ENCODE assay signal across 8 cellular contexts in the genomic region with DNA sequence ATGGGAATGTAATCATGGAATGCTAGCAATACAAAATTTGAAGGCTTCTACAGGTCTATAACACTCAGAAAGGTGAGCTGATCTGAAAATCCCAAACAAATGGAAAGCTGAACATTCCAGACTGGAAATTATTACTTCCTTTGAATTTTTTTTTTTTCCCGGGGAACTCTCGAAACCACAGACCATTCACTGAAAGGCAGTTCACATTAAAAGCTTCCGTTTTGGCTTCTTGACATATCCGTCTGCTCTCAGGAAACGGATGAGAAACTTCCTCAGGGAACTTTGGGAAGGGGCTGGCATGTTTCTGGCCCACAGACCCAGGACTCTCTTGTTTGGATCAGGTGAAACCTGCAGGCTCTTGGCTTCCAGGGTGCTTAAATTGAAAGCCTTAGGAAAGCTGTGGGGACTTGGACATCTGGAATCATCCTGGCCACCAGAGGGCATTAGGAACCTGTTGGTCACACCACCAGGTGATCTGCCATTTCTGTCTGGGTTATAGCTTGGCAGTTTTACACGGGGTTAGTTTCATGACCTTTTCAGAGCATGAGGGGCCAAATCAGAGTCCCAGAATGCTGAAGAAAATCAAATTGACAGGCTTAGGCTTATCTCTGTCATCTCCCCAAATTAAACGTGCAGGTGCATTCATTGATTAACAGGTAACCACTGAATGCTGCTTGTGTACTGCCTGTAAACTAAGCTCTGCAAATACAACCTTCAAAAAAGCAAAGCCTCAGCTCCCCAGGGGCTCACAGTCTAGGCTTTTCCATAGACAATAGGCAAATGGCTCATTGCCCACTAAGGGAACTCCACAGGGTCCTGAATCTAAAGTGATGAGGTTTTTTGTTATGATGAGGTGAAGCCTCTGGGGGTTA. TPM values are rescaled to one million over a fixed set of nuclear protein-coding genes. Genes with fewer than 3 reads are reported as not detected.
DNase-seq lines count a peak whose midpoint lies in the region; ATAC-seq and TF ChIP-seq lines count a peak whose summit lies in the region.

No MANE protein-coding gene starts in this region.

- H3K9me3 ChIP-seq in OCI-LY3 (ENCODE audit: insufficient read depth, low read length) = no peaks in the 10 kb centered on the region
- no peaks in the 10 kb centered on the region for H3K9me3 ChIP-seq in parathyroid adenoma (ENCODE audit: control insufficient read depth, low read length)

- no peaks in the 10 kb centered on the region for H4K20me1 ChIP-seq in OCI-LY3 (ENCODE audit: insufficient read depth, low read length)

- H3K4me2 ChIP-seq in OCI-LY3 (ENCODE audit: low read length) (peak overlapping the region; percentile 92), parathyroid adenoma (ENCODE audit: low read length) (no peak overlapping the region)

- H3K4me1 ChIP-seq in OCI-LY3 (ENCODE audit: low read length) = peaks cover 56% of the 10 kb centered on the region
- H3K4me1 ChIP-seq in parathyroid adenoma = no peaks in the 10 kb centered on the region

- H3K9ac ChIP-seq in OCI-LY3 (ENCODE audit: low read length) = peak overlapping the region; percentile 51
- no peak overlapping the region for H3K9ac ChIP-seq in parathyroid adenoma

- H3K27ac ChIP-seq in HL-60 (replicated peaks) (no peak overlapping the region), OCI-LY3 (ENCODE audit: low read length) (no peak overlapping the region), parathyroid adenoma (no peak overlapping the region)

- no peaks in the 10 kb centered on the region for H3K36me3 Mint-ChIP-seq in activated T-cell treated with anti-CD3 and anti-CD28 coated beads, Interleukin-2, amount 50 U/mL, for 4 hours (ENCODE audit: insufficient read depth)

- TF ChIP-seq CTCF in HL-60 (IDR thresholded peaks at IDR 0.05; ENCODE audit: insufficient read depth, low read length) (peak; percentile 55), OCI-LY3 (IDR thresholded peaks at IDR 0.05; ENCODE audit: low read depth, low read length) (peak; percentile 88), fibroblast of villous mesenchyme (IDR thresholded peaks at IDR 0.05; ENCODE audit: insufficient read depth, low read depth, low read length) (peak; percentile 66), parathyroid adenoma (IDR thresholded peaks at IDR 0.05) (peak; percentile 35)

- peaks cover 5% of the 10 kb centered on the region for H3K4me1 Mint-ChIP-seq in activated T-cell treated with anti-CD3 and anti-CD28 coated beads, Interleukin-2, amount 50 U/mL, for 4 hours (ENCODE audit: low read depth)

- peaks cover 5% of the 10 kb centered on the region for H3K27me3 Mint-ChIP-seq in activated T-cell treated with anti-CD3 and anti-CD28 coated beads, Interleukin-2, amount 50 U/mL, for 4 hours (ENCODE audit: low read depth)

- ATAC-seq in activated T-cell treated with anti-CD3 and anti-CD28 coated beads, Interleukin-2, amount 50 U/mL, for 4 hours = peak in 1 of 2 donors; percentile 67
- ATAC-seq in HG03039 (IDR thresholded peaks at IDR 0.05; ENCODE audit: unreplicated experiment) = no peak

- H3K79me2 ChIP-seq in OCI-LY3 (ENCODE audit: low read length) = no peaks in the 10 kb centered on the region
- H3K79me2 ChIP-seq in parathyroid adenoma = no peaks in the 10 kb centered on the region

- H3K4me3 Mint-ChIP-seq in activated T-cell treated with anti-CD3 and anti-CD28 coated beads, Interleukin-2, amount 50 U/mL, for 4 hours = no peak overlapping the region

- H2AFZ ChIP-seq in OCI-LY3 (ENCODE audit: low read depth, low read length) = peak overlapping the region; percentile 57; the same call in 1 of the 2 replicates
- no peak overlapping the region for H2AFZ ChIP-seq in parathyroid adenoma

- no peaks in the 10 kb centered on the region for H3K9me3 Mint-ChIP-seq in activated T-cell treated with anti-CD3 and anti-CD28 coated beads, Interleukin-2, amount 50 U/mL, for 4 hours

- no peaks in the 10 kb centered on the region for H3K27me3 ChIP-seq in HL-60 (ENCODE audit: insufficient read depth, poor library complexity, severe bottlenecking)
- peaks cover 30% of the 10 kb centered on the region for H3K27me3 ChIP-seq in OCI-LY3 (ENCODE audit: low read depth, low read length)
- no peaks in the 10 kb centered on the region for H3K27me3 ChIP-seq in parathyroid adenoma (ENCODE audit: control insufficient read depth, insufficient read depth, low read length)

- H3K4me3 ChIP-seq in HL-60 (replicated peaks; ENCODE audit: insufficient read depth, low read length) = no peak overlapping the region
- H3K4me3 ChIP-seq in OCI-LY3 (ENCODE audit: low read length) = peak overlapping the region; percentile 65
- no peak overlapping the region for H3K4me3 ChIP-seq in fibroblast of villous mesenchyme (ENCODE audit: low read depth, low read length)
- no peak overlapping the region for H3K4me3 ChIP-seq in parathyroid adenoma (ENCODE audit: low read depth, low read length)

- DNase-seq in NCI-H2171 treated with DMSO at 0.1 percent for 48 hours (lab: John Stamatoyannopoulos, UW) (peak; percentile 49), NCI-H2171 (lab: John Stamatoyannopoulos, UW) (no peak), HL-60 (ENCODE audit: low read depth in 1 of 2, low spot score in 1 of 2) (peak; percentile 38 to 73), fibroblast of villous mesenchyme (ENCODE audit: low read depth) (peak; percentile 59)
- peak; percentile 56 for DNase-seq in activated T-cell treated with anti-CD3 and anti-CD28 coated beads, Interleukin-2, amount 50 U/mL, for 4 hours

- H3K36me3 ChIP-seq in OCI-LY3 (replicated peaks; ENCODE audit: low read depth, low read length) = no peaks in the 10 kb centered on the region
- no peaks in the 10 kb centered on the region for H3K36me3 ChIP-seq in parathyroid adenoma (ENCODE audit: control insufficient read depth, insufficient read depth, low read length)

RNA-seq across cellular contexts. Expression of a gene that starts 22.7 kb away (rescaled TPM):
- total RNA-seq in activated T-cell treated with anti-CD3 and anti-CD28 coated beads, Interleukin-2, amount 50 U/mL, for 4 hours = 10 to 100 TPM; 20.2 to 24.4 (median 23.7) TPM
- total RNA-seq in fibroblast of villous mesenchyme = 3.9 and 6.0 TPM in 2 replicates

Comparison
In these comparisons a context has a peak if more than half of its experiments do, and no peak if none do; other contexts are left out.
1. CTCF ChIP-seq: peak in every context shown above with its lines; median percentile 88 in OCI-LY3; 66 in fibroblast of villous mesenchyme; 55 in HL-60; 35 in parathyroid adenoma.